Comparison of ENCODE assay signal across 22 cellular contexts in genomic region chr11:131897247-131897646, GRCh38.
DNase-seq lines count a peak whose midpoint lies in the region; ATAC-seq, FAIRE-seq and TF ChIP-seq lines count a peak whose summit lies in the region.
"Had no signal": no experiment of that assay in that cellular context is flagged by ENCODE, and none has a peak within 500 bp of the region (broad histone marks: within the 10 kb centered on the region; RNA-seq: fewer than 3 reads in every experiment).

No MANE protein-coding gene starts in this region.

- FAIRE-seq in bronchial epithelial cell (lab: Jason Lieb, UNC), result no peak
- no peak for FAIRE-seq in pancreas (lab: Jason Lieb, UNC)
- no peak for FAIRE-seq in HTR-8/SVneo (lab: Jason Lieb, UNC)
- FAIRE-seq: endometrium had no signal

- no peaks in the 10 kb centered on the region for H3K9me3 ChIP-seq in pancreas
- H3K9me3 ChIP-seq in Peyer's patch, result no peaks in the 10 kb centered on the region
- H3K9me3 ChIP-seq: lower lobe of right lung had no signal

- DNase-seq in DMS53 treated with DMSO at 0.1 percent for 48 hours (lab: John Stamatoyannopoulos, UW; ENCODE audit: unreplicated experiment) (peak; percentile 34), M059J (ENCODE audit: low read depth) (peak; percentile 41), bronchial epithelial cell (ENCODE audit: low read depth) (peak; percentile 62), pancreas (no peak), HTR-8/SVneo (ENCODE audit: insufficient read length, low spot score) (no peak), Peyer's patch (no peak)
- no peak for DNase-seq in activated CD8-positive, alpha-beta memory T cell treated with anti-CD3 and anti-CD28 coated beads, Interleukin-2, amount 50 U/mL, for 48 hours
- DNase-seq: activated CD4-positive, alpha-beta T cell treated with anti-CD3 and anti-CD28 coated beads, Interleukin-2, amount 50 U/mL, for 4 hours; activated naive CD8-positive, alpha-beta T cell treated with anti-CD3 and anti-CD28 coated beads, Interleukin-2, amount 50 U/mL, for 24 hours; activated T-cell treated with anti-CD3 and anti-CD28 coated beads, Interleukin-2, amount 50 U/mL, for 72 hours; DND-41; dorsolateral prefrontal cortex; H7; KG1; lower lobe of right lung; natural killer cell; NCI-H2029 treated with DMSO at 0.1 percent for 48 hours; nucleus accumbens had no signal

- intact Hi-C loops in pancreas (cut with DNase I), result no loop called here

- H3K27me3 ChIP-seq in bronchial epithelial cell (ENCODE audit: control insufficient read depth, insufficient read depth, low read length), result no peaks in the 10 kb centered on the region
- H3K27me3 ChIP-seq in pancreas, result peaks cover 0 to 6% (median 0%) of the 10 kb centered on the region in 4 donors
- H3K27me3 ChIP-seq in Peyer's patch, result no peaks in the 10 kb centered on the region
- H3K27me3 ChIP-seq: dorsolateral prefrontal cortex, gastroesophageal sphincter had no signal

- no peaks in the 10 kb centered on the region for H3K36me3 ChIP-seq in bronchial epithelial cell (ENCODE audit: control insufficient read depth, insufficient read depth, low read length)
- no peaks in the 10 kb centered on the region for H3K36me3 ChIP-seq in pancreas
- H3K36me3 ChIP-seq in Peyer's patch, result no peaks in the 10 kb centered on the region
- H3K36me3 ChIP-seq: gastroesophageal sphincter, lower lobe of right lung had no signal

- H3K4me3 ChIP-seq in bronchial epithelial cell (ENCODE audit: low read depth, low read length) (no peak overlapping the region), pancreas (no peak overlapping the region), Peyer's patch (no peak overlapping the region)
- H3K4me3 ChIP-seq: dorsolateral prefrontal cortex, gastroesophageal sphincter, lower lobe of right lung had no signal

- peak in 3 of 4 donors; percentile 48 to 62 (median 56) for ATAC-seq in pancreas
- ATAC-seq: activated CD4-positive, CD25-positive, alpha-beta regulatory T cell treated with anti-CD3 and anti-CD28 coated beads, Interleukin-2, amount 50 U/mL, for 24 hours; activated naive CD8-positive, alpha-beta T cell treated with anti-CD3 and anti-CD28 coated beads, Interleukin-2, amount 50 U/mL, for 24 hours; activated T-cell treated with anti-CD3 and anti-CD28 coated beads, Interleukin-2, amount 50 U/mL, for 72 hours; gastroesophageal sphincter; lower lobe of right lung; natural killer cell; stimulated activated effector memory CD8-positive, alpha-beta T cell treated with anti-CD3 and anti-CD28 coated beads, Interleukin-12 subunit alpha, Interleukin-12 subunit beta, amount 100 ng/mL, for 72 hours had no signal

- no peak for TF ChIP-seq CTCF in bronchial epithelial cell (IDR thresholded peaks at IDR 0.05; ENCODE audit: insufficient read depth, low read length, severe bottlenecking)
- no peak for TF ChIP-seq CTCF in pancreas (IDR thresholded peaks at IDR 0.05)
- TF ChIP-seq CTCF in Peyer's patch (IDR thresholded peaks at IDR 0.05), result no peak

- no peak overlapping the region for H3K27ac ChIP-seq in pancreas
- peak overlapping the region in 1 of 4 donors; percentile 24 for H3K27ac ChIP-seq in Peyer's patch
- H3K27ac ChIP-seq: dorsolateral prefrontal cortex, lower lobe of right lung had no signal

- H3K4me1 ChIP-seq in pancreas (no peaks in the 10 kb centered on the region), Peyer's patch (no peaks in the 10 kb centered on the region)
- H3K4me1 ChIP-seq: gastroesophageal sphincter, lower lobe of right lung had no signal

- WGBS in pancreas, 2 donors, result 16 to 25% methylated on average over 1 of the region's 1 CpG

- TF ChIP-seq POLR2A in Peyer's patch (IDR thresholded peaks at IDR 0.05), result no peak

Comparison
In these comparisons a context has a peak if more than half of its experiments do, and no peak if none do; other contexts are left out.
1. DNase-seq: peak in DMS53 treated with DMSO at 0.1 percent for 48 hours (single experiment), M059J (single experiment) and bronchial epithelial cell (single experiment); none in pancreas (0 of 6), activated CD8-positive, alpha-beta memory T cell treated with anti-CD3 and anti-CD28 coated beads, Interleukin-2, amount 50 U/mL, for 48 hours (single experiment), HTR-8/SVneo (single experiment) and Peyer's patch (0 of 3).